ENCODE assay signal across 35 cellular contexts in genomic region chr7:63376873-63377272, GRCh38.
"Had no signal": no experiment of that assay in that cellular context is flagged by ENCODE, and none has a peak within 500 bp of the region (broad histone marks: within the 10 kb centered on the region; RNA-seq: fewer than 3 reads in every experiment).

No MANE protein-coding gene starts in this region.

- DNase-seq: MG63, MM.1S, MV-4-11, NCI-H1048, NCI-H1092, NCI-H1092 treated with DMSO at 0.1 percent for 48 hours, NCI-H1105, NCI-H1105 treated with DMSO at 0.1 percent for 48 hours, NCI-H1417, NCI-H1417 treated with DMSO at 0.1 percent for 48 hours, NCI-H1436, NCI-H1436 treated with DMSO at 0.1 percent for 48 hours, NCI-H146, NCI-H1694, NCI-H1694 treated with DMSO at 0.1 percent for 48 hours, NCI-H187, NCI-H187 treated with DMSO at 0.1 percent for 48 hours, NCI-H1930, NCI-H2029, NCI-H2029 treated with DMSO at 0.1 percent for 48 hours, NCI-H2081, NCI-H2081 treated with DMSO at 0.1 percent for 48 hours, NCI-H2107, NCI-H2171, NCI-H2171 treated with DMSO at 0.1 percent for 48 hours, NCI-H2227 treated with DMSO at 0.1 percent for 48 hours, NCI-H226, NCI-H345, NCI-H446, NCI-H446 treated with DMSO at 0.1 percent for 48 hours, NCI-H510A, NCI-H510A treated with DMSO at 0.1 percent for 48 hours, NCI-H524, NCI-H524 treated with DMSO at 0.1 percent for 48 hours, NCI-H526 had no signal

- H3K9me3 ChIP-seq: MG63 had no signal

- H3K4me3 ChIP-seq: MG63 had no signal

- H3K36me3 ChIP-seq: MG63 had no signal

- H3K27me3 ChIP-seq: MG63 had no signal
